ENCODE assay signal across 1 cellular context in the genomic region with DNA sequence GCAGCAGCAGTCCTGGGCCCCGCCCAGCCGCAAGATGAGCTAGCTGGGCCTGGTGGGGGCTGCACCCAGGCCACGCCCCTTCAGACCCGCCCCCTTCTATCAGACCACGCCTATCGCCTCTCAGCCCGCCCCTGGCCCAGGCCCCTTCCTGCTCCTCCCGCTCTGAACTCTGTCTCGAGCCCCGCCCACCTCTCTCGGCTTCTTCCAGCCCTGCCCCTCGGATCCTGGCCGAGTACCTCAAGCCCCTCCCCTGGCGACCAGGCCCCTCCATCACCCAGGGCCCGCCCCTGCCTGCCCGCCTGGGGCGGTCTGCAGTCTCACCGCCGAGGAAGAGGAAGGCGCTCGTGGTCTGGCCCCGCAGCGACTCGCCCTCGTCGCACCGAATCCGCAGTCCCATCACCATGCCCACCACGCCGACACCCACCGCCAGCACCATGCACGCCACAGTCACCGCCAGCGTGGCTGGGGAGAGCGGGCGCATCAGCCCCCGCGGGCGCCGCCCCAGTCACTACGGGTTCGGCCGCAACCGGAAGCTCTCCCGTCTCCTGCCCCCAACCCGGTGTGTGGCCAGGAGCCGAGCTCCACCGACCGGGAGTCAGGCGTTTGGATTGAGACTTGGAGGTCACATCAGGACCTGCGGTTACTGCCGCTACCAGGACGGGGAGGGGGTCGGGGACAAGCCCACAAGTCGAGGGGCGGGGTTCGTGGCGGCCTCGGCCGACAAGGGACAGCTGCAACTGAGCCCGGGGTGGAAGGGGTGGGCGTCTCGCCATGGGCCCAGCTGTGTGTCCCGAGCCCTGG.
TF ChIP-seq lines count a peak whose summit lies in the region.

No MANE protein-coding gene starts in this region.

TF ChIP-seq in HepG2, 621 proteins besides CTCF, POLR2A, EP300 and RAD21 (continued from another document and continues in another):
- peak; percentile 84 for TF ChIP-seq ZBTB2 (CRISPR knock-in tag; IDR thresholded peaks at IDR 0.05; ENCODE audit: low read depth)
- peak; percentile 33; the same call in 1 of the 2 replicates for TF ChIP-seq CHD2 (IDR thresholded peaks at IDR 0.05; ENCODE audit: low read depth, low read length)
- TF ChIP-seq TSC22D2 (CRISPR knock-in tag; IDR thresholded peaks at IDR 0.05; ENCODE audit: borderline replicate concordance), result peak; percentile 29; the same call in 1 of the 2 replicates
- no peak for TF ChIP-seq HNRNPL (IDR thresholded peaks at IDR 0.05; ENCODE audit: low read depth, low read length)
- no peak; the same call in 1 of the 2 replicates for TF ChIP-seq BATF2 (CRISPR knock-in tag; IDR thresholded peaks at IDR 0.05)
- peak; percentile 98 for TF ChIP-seq AGO2 (optimal IDR thresholded peaks at IDR 0.05; ENCODE audit: low read depth, low read length)
- peak; percentile 31; the same call in 1 of the 2 replicates for TF ChIP-seq TBX2 (CRISPR knock-in tag; IDR thresholded peaks at IDR 0.05; ENCODE audit: borderline replicate concordance)
- no peak for TF ChIP-seq ZNF644 (CRISPR knock-in tag; IDR thresholded peaks at IDR 0.05; ENCODE audit: low read depth)
- TF ChIP-seq ZNF282 (IDR thresholded peaks at IDR 0.05; ENCODE audit: partially characterized antibody), result no peak
- 0 out of 2 replicates have a peak, but pooled peaks have one; percentile 65 for TF ChIP-seq SNAPC2 (CRISPR knock-in tag; IDR thresholded peaks at IDR 0.05)
- peak; percentile 69; the same call in 1 of the 2 replicates for TF ChIP-seq BORCS8-MEF2B (CRISPR knock-in tag; IDR thresholded peaks at IDR 0.05)
- peak; percentile 49 for TF ChIP-seq CCDC6 (CRISPR knock-in tag; IDR thresholded peaks at IDR 0.05)
- TF ChIP-seq SOX13 (IDR thresholded peaks at IDR 0.05), result no peak
- peak in 1 of 2 experiments; percentile 29; a peak in 2 of 4 replicates for TF ChIP-seq SOX13 (CRISPR knock-in tag; conservative IDR thresholded peaks at IDR 0.05 in 1 of 2, IDR thresholded peaks at IDR 0.05 in 1 of 2)
- TF ChIP-seq, protein P1, sequence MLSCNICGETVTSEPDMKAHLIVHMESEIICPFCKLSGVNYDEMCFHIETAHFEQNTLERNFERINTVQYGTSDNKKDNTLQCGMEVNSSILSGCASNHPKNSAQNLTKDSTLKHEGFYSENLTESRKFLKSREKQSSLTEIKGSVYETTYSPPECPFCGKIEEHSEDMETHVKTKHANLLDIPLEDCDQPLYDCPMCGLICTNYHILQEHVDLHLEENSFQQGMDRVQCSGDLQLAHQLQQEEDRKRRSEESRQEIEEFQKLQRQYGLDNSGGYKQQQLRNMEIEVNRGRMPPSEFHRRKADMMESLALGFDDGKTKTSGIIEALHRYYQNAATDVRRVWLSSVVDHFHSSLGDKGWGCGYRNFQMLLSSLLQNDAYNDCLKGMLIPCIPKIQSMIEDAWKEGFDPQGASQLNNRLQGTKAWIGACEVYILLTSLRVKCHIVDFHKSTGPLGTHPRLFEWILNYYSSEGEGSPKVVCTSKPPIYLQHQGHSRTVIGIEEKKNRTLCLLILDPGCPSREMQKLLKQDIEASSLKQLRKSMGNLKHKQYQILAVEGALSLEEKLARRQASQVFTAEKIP (CRISPR knock-in tag; IDR thresholded peaks at IDR 0.05; ENCODE audit: borderline replicate concordance), result no peak
- peak; percentile 77 for TF ChIP-seq HDAC2 (CRISPR knock-in tag; IDR thresholded peaks at IDR 0.05)
- peak; percentile 32; the same call in 1 of the 2 replicates for TF ChIP-seq REXO4 (CRISPR knock-in tag; IDR thresholded peaks at IDR 0.05; ENCODE audit: borderline replicate concordance)
- TF ChIP-seq ZNF879 (CRISPR knock-in tag; IDR thresholded peaks at IDR 0.05), result no peak
- no peak for TF ChIP-seq ZBTB34 (CRISPR knock-in tag; IDR thresholded peaks at IDR 0.05)
- TF ChIP-seq RXRA (CRISPR knock-in tag; IDR thresholded peaks at IDR 0.05), result peak; percentile 71
- TF ChIP-seq MEF2D (CRISPR knock-in tag; IDR thresholded peaks at IDR 0.05), result peak; percentile 83
- TF ChIP-seq GATAD1 (CRISPR knock-in tag; IDR thresholded peaks at IDR 0.05), result peak; percentile 43; the same call in 1 of the 2 replicates
- no peak for TF ChIP-seq MTF2 (CRISPR knock-in tag; IDR thresholded peaks at IDR 0.05; ENCODE audit: borderline replicate concordance)
- no peak for TF ChIP-seq SETDB1 (CRISPR knock-in tag; IDR thresholded peaks at IDR 0.05; ENCODE audit: borderline replicate concordance)
- no peak for TF ChIP-seq ZNF136 (CRISPR knock-in tag; IDR thresholded peaks at IDR 0.05; ENCODE audit: low read depth)
- TF ChIP-seq ZNF572 (CRISPR knock-in tag; IDR thresholded peaks at IDR 0.05), result peak; percentile 73; the same call in 1 of the 2 replicates
- TF ChIP-seq MLXIP (CRISPR knock-in tag; IDR thresholded peaks at IDR 0.05; ENCODE audit: borderline replicate concordance), result no peak
- TF ChIP-seq NFYC (CRISPR knock-in tag; IDR thresholded peaks at IDR 0.05), result peak; percentile 36; the same call in 1 of the 2 replicates
- no peak for TF ChIP-seq ONECUT2 (CRISPR knock-in tag; IDR thresholded peaks at IDR 0.05)
- no peak for TF ChIP-seq ZSCAN5A (CRISPR knock-in tag; IDR thresholded peaks at IDR 0.05; ENCODE audit: borderline replicate concordance)
- peak; percentile 78 for TF ChIP-seq ZBTB7B (CRISPR knock-in tag; IDR thresholded peaks at IDR 0.05)
- peak; percentile 95 for TF ChIP-seq ZNF749 (CRISPR knock-in tag; IDR thresholded peaks at IDR 0.05; ENCODE audit: borderline replicate concordance)
- peak; percentile 77; the same call in 1 of the 2 replicates for TF ChIP-seq ZNF350 (CRISPR knock-in tag; IDR thresholded peaks at IDR 0.05; ENCODE audit: borderline replicate concordance, low read depth)
- TF ChIP-seq NR1H2 (CRISPR knock-in tag; IDR thresholded peaks at IDR 0.05; ENCODE audit: borderline replicate concordance, low read depth), result no peak
- no peak for TF ChIP-seq KMT2A (CRISPR knock-in tag; IDR thresholded peaks at IDR 0.05)
- no peak for TF ChIP-seq NFE2L2 (IDR thresholded peaks at IDR 0.05; ENCODE audit: low read length)
- TF ChIP-seq KDM1A (CRISPR knock-in tag; IDR thresholded peaks at IDR 0.05), result no peak
- TF ChIP-seq, protein P2, sequence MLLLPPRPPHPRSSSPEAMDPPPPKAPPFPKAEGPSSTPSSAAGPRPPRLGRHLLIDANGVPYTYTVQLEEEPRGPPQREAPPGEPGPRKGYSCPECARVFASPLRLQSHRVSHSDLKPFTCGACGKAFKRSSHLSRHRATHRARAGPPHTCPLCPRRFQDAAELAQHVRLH (CRISPR knock-in tag; IDR thresholded peaks at IDR 0.05; ENCODE audit: borderline replicate concordance, low read depth), result peak; percentile 63; the same call in 1 of the 2 replicates
- TF ChIP-seq, protein P3, sequence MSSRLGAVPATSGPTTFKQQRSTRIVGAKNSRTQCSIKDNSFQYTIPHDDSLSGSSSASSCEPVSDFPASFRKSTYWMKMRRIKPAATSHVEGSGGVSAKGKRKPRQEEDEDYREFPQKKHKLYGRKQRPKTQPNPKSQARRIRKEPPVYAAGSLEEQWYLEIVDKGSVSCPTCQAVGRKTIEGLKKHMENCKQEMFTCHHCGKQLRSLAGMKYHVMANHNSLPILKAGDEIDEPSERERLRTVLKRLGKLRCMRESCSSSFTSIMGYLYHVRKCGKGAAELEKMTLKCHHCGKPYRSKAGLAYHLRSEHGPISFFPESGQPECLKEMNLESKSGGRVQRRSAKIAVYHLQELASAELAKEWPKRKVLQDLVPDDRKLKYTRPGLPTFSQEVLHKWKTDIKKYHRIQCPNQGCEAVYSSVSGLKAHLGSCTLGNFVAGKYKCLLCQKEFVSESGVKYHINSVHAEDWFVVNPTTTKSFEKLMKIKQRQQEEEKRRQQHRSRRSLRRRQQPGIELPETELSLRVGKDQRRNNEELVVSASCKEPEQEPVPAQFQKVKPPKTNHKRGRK (CRISPR knock-in tag; IDR thresholded peaks at IDR 0.05), result no peak
- no peak for TF ChIP-seq ZNF737 (CRISPR knock-in tag; IDR thresholded peaks at IDR 0.05; ENCODE audit: borderline replicate concordance)
- no peak for TF ChIP-seq CHD4 (IDR thresholded peaks at IDR 0.05; ENCODE audit: borderline replicate concordance, low read length)
- no peak for TF ChIP-seq ZNF383 (CRISPR knock-in tag; IDR thresholded peaks at IDR 0.05; ENCODE audit: borderline replicate concordance)
- peak; percentile 41; the same call in 1 of the 2 replicates for TF ChIP-seq ZNF331 (CRISPR knock-in tag; IDR thresholded peaks at IDR 0.05)
- no peak for TF ChIP-seq FOXO4 (CRISPR knock-in tag; conservative IDR thresholded peaks at IDR 0.05)
- TF ChIP-seq ZSCAN29 (CRISPR knock-in tag; conservative IDR thresholded peaks at IDR 0.05), result no peak; the same call in 1 of the 2 replicates
- TF ChIP-seq MTF1 (CRISPR knock-in tag; IDR thresholded peaks at IDR 0.05), result no peak
- no peak for TF ChIP-seq ZNF839 (CRISPR knock-in tag; IDR thresholded peaks at IDR 0.05; ENCODE audit: borderline replicate concordance)
- peak; percentile 36; the same call in 1 of the 2 replicates for TF ChIP-seq ZNF205 (CRISPR knock-in tag; IDR thresholded peaks at IDR 0.05)
- TF ChIP-seq IRF2 (CRISPR knock-in tag; IDR thresholded peaks at IDR 0.05), result no peak; the same call in 1 of the 2 replicates
- no peak for TF ChIP-seq ZNF660 (CRISPR knock-in tag; IDR thresholded peaks at IDR 0.05; ENCODE audit: borderline replicate concordance, low read depth)
